In genomic region chr3:96213393-96213792, GRCh38 we compare ENCODE assay signal across 18 cellular contexts.
DNase-seq lines count a peak whose midpoint lies in the region; ATAC-seq and TF ChIP-seq lines count a peak whose summit lies in the region.
"Had no signal": no experiment of that assay in that cellular context is flagged by ENCODE, and none has a peak within 500 bp of the region (broad histone marks: within the 10 kb centered on the region; RNA-seq: fewer than 3 reads in every experiment).

No MANE protein-coding gene starts in this region.

- POLR2A ChIA-PET in SK-N-SH (lab: Yijun Ruan, JAX), result no interaction called here

- TF ChIP-seq RAD21 in SK-N-SH (IDR thresholded peaks at IDR 0.05; ENCODE audit: low read length), result no peak

- no peaks in the 10 kb centered on the region for H3F3A ChIP-seq in SK-N-SH (replicated peaks; ENCODE audit: insufficient read depth)

- H3K4me1 ChIP-seq in SK-N-SH (ENCODE audit: control insufficient read depth in 1 of 2, insufficient read depth in 2 of 2, low read depth in 1 of 2, low read length in 1 of 2), result no peaks in the 10 kb centered on the region
- H3K4me1 ChIP-seq: BLaER1 treated with 17β-estradiol and CSF1 and Interleukin-3, amounts not matched to agents 10 nM and 100 nM had no signal

- no peak overlapping the region for H3K4me2 ChIP-seq in SK-N-SH
- H3K4me2 ChIP-seq: BLaER1 treated with 17β-estradiol and CSF1 and Interleukin-3, amounts not matched to agents 10 nM and 100 nM; PC-9 had no signal

- no peak for ATAC-seq in SK-N-SH treated with all-trans-retinoic acid at 6 μM for 48 hours
- ATAC-seq in HG03460 (IDR thresholded peaks at IDR 0.05; ENCODE audit: unreplicated experiment), result no peak

- no peaks in the 10 kb centered on the region for H3K9me3 ChIP-seq in SK-N-SH

- H3K9ac ChIP-seq in SK-N-SH, result no peak overlapping the region
- H3K9ac ChIP-seq: BLaER1 treated with 17β-estradiol and CSF1 and Interleukin-3, amounts not matched to agents 10 nM and 100 nM had no signal

- H3K4me3 ChIP-seq in SK-N-SH (ENCODE audit: low read depth in 2 of 2, low read length in 1 of 2), result no peak overlapping the region
- no peak overlapping the region for H3K4me3 ChIP-seq in brain microvascular endothelial cell (ENCODE audit: low read depth, low read length)
- H3K4me3 ChIP-seq: BLaER1 treated with 17β-estradiol and CSF1 and Interleukin-3, amounts not matched to agents 10 nM and 100 nM; PC-9; SK-N-MC had no signal

- 26% methylated on average over 3 of the region's 3 CpGs for WGBS in SK-N-SH (ENCODE audit: low lambda C conversion rate)

- H3K36me3 ChIP-seq in SK-N-SH (replicated peaks in 1 of 2; ENCODE audit: control insufficient read depth in 1 of 2, insufficient read depth in 2 of 2, low read length in 1 of 2) (no peaks in the 10 kb centered on the region), brain microvascular endothelial cell (replicated peaks) (no peaks in the 10 kb centered on the region)
- H3K36me3 ChIP-seq: BLaER1 treated with 17β-estradiol and CSF1 and Interleukin-3, amounts not matched to agents 10 nM and 100 nM had no signal

- TF ChIP-seq CTCF in SK-N-SH (IDR thresholded peaks at IDR 0.05) (peak; percentile 42), brain microvascular endothelial cell (IDR thresholded peaks at IDR 0.05; ENCODE audit: low read depth, low read length, missing control alignments) (peak; percentile 14)

- CTCF ChIA-PET in SK-N-SH (lab: Yijun Ruan, JAX), result interaction anchor here (0.5 kb wide), 1 partner anchor 436 kb away, joined by 3 read pairs; no protein-coding TSS in a partner anchor

- no peaks in the 10 kb centered on the region for H4K20me1 ChIP-seq in SK-N-SH (ENCODE audit: insufficient read depth)
- H4K20me1 ChIP-seq: BLaER1 treated with 17β-estradiol and CSF1 and Interleukin-3, amounts not matched to agents 10 nM and 100 nM had no signal

- H3K79me2 ChIP-seq in SK-N-SH (ENCODE audit: insufficient read depth), result no peaks in the 10 kb centered on the region

- no peak for TF ChIP-seq EP300 in SK-N-SH (IDR thresholded peaks at IDR 0.05; ENCODE audit: borderline replicate concordance in 1 of 2, low read depth in 1 of 2, low read length in 1 of 2)

- in situ Hi-C loops in brain microvascular endothelial cell (cut with HindIII; ENCODE audit: low pct_ligation_motif_present, low sequenced_read_pairs), result no loop called here

- DNase-seq in SK-N-SH (no peak), NCI-H69 (lab: John Stamatoyannopoulos, UW) (peak; percentile 2), brain microvascular endothelial cell (no peak), T1000 (lab: John Stamatoyannopoulos, UW) (no peak), foreskin melanocyte (no peak)
- no peak for DNase-seq in activated T-cell treated with anti-CD3 and anti-CD28 coated beads, Interleukin-2, amount 50 U/mL, for 48 hours
- DNase-seq: EL; KG1; NCI-H1092 treated with DMSO at 0.1 percent for 48 hours; NCI-H2081 treated with DMSO at 0.1 percent for 48 hours; NCI-H2227 treated with DMSO at 0.1 percent for 48 hours; NCI-H524 treated with DMSO at 0.1 percent for 48 hours; NK-92 treated with Interleukin-12 subunit alpha and Interleukin-12 subunit beta, amount 100 ng/mL, for 24 hours; PC-9 had no signal

- H3K27me3 ChIP-seq in SK-N-SH (ENCODE audit: insufficient read depth) (no peaks in the 10 kb centered on the region), brain microvascular endothelial cell (replicated peaks) (no peaks in the 10 kb centered on the region)
- H3K27me3 ChIP-seq: BLaER1 treated with 17β-estradiol and CSF1 and Interleukin-3, amounts not matched to agents 10 nM and 100 nM had no signal

- H2AFZ ChIP-seq in SK-N-SH (ENCODE audit: low read depth), result no peak overlapping the region
- H2AFZ ChIP-seq: PC-9 had no signal

- H3K27ac ChIP-seq in SK-N-SH (ENCODE audit: low read depth in 2 of 2, low read length in 1 of 2) (no peak overlapping the region), brain microvascular endothelial cell (no peak overlapping the region)
- H3K27ac ChIP-seq: BLaER1 treated with 17β-estradiol and CSF1 and Interleukin-3, amounts not matched to agents 10 nM and 100 nM; PC-9; SK-N-MC had no signal

- H3K9me2 ChIP-seq in SK-N-SH, result no peaks in the 10 kb centered on the region

TF ChIP-seq in SK-N-SH, 30 proteins besides CTCF, POLR2A, EP300 and RAD21 (continues in another document):
- TF ChIP-seq FOXJ3 (CRISPR knock-in tag; IDR thresholded peaks at IDR 0.05), result no peak
- TF ChIP-seq CHD2 (IDR thresholded peaks at IDR 0.05; ENCODE audit: low read length, partially characterized antibody), result no peak
- no peak for TF ChIP-seq RXRA (IDR thresholded peaks at IDR 0.05; ENCODE audit: borderline replicate concordance, low read depth)
- TF ChIP-seq, protein P1, sequence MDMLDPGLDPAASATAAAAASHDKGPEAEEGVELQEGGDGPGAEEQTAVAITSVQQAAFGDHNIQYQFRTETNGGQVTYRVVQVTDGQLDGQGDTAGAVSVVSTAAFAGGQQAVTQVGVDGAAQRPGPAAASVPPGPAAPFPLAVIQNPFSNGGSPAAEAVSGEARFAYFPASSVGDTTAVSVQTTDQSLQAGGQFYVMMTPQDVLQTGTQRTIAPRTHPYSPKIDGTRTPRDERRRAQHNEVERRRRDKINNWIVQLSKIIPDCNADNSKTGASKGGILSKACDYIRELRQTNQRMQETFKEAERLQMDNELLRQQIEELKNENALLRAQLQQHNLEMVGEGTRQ (IDR thresholded peaks at IDR 0.05; ENCODE audit: borderline replicate concordance, low read depth, low read length), result no peak
- TF ChIP-seq, protein P2, sequence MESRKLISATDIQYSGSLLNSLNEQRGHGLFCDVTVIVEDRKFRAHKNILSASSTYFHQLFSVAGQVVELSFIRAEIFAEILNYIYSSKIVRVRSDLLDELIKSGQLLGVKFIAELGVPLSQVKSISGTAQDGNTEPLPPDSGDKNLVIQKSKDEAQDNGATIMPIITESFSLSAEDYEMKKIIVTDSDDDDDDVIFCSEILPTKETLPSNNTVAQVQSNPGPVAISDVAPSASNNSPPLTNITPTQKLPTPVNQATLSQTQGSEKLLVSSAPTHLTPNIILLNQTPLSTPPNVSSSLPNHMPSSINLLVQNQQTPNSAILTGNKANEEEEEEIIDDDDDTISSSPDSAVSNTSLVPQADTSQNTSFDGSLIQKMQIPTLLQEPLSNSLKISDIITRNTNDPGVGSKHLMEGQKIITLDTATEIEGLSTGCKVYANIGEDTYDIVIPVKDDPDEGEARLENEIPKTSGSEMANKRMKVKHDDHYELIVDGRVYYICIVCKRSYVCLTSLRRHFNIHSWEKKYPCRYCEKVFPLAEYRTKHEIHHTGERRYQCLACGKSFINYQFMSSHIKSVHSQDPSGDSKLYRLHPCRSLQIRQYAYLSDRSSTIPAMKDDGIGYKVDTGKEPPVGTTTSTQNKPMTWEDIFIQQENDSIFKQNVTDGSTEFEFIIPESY (IDR thresholded peaks at IDR 0.05; ENCODE audit: borderline replicate concordance, low read depth), result no peak
- no peak for TF ChIP-seq SIN3A (IDR thresholded peaks at IDR 0.05; ENCODE audit: borderline replicate concordance, low read depth, low read length)
- TF ChIP-seq, protein P3, sequence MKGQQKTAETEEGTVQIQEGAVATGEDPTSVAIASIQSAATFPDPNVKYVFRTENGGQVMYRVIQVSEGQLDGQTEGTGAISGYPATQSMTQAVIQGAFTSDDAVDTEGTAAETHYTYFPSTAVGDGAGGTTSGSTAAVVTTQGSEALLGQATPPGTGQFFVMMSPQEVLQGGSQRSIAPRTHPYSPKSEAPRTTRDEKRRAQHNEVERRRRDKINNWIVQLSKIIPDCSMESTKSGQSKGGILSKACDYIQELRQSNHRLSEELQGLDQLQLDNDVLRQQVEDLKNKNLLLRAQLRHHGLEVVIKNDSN (IDR thresholded peaks at IDR 0.05; ENCODE audit: borderline replicate concordance, low read depth), result no peak
- TF ChIP-seq ELF1 (IDR thresholded peaks at IDR 0.05), result no peak

TF ChIP-seq in SK-N-SH treated with all-trans-retinoic acid at 6 μM for 48 hours, 23 proteins besides CTCF, POLR2A, EP300 and RAD21 (continues in another document):
- no peak for TF ChIP-seq ISL1 (CRISPR knock-in tag; IDR thresholded peaks at IDR 0.05)
- TF ChIP-seq SNAI2 (CRISPR knock-in tag; IDR thresholded peaks at IDR 0.05), result no peak
- TF ChIP-seq GLIS3 (CRISPR knock-in tag; IDR thresholded peaks at IDR 0.05), result no peak
- TF ChIP-seq ZC3H10 (CRISPR knock-in tag; IDR thresholded peaks at IDR 0.05), result no peak
- TF ChIP-seq TCF4 (CRISPR knock-in tag; IDR thresholded peaks at IDR 0.05; ENCODE audit: borderline replicate concordance), result no peak
- TF ChIP-seq CREB5 (CRISPR knock-in tag; IDR thresholded peaks at IDR 0.05; ENCODE audit: low read depth), result no peak
- no peak for TF ChIP-seq BACH2 (CRISPR knock-in tag; IDR thresholded peaks at IDR 0.05; ENCODE audit: borderline replicate concordance)
- no peak for TF ChIP-seq ESRRG (CRISPR knock-in tag; IDR thresholded peaks at IDR 0.05)
